In the genomic region with DNA sequence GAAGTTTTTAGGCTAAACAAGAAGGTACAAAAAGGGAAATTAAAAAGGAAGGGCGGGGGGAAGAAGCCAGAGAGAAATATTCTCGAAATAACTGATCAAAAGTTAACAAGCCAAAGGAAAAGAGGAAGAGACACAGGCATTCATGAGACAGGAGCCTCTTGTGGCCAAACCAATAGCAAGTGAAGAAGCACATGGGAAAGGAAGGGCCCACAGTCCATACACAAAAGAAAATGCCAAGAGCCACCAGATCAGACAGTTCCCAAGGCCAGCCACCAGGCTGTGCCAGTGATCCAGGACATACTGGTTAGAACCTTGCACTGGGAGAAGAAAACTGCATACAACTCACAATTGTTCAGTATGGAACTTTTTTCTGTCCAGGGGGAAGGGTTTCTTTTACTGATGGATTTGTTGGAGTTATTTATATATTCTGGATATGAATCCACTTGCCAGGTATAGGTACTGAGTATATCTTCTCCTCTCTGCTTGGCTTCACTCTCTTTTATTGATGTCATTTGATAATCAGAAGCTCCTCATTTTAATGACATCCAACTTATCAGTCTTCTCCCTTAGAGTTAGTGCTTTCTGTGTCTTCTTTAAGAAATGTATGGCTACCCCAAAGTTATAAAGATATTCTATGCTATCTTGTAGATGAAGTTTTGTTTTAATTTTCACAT, we compare ENCODE assay signal across 8 cellular contexts.
DNase-seq lines count a peak whose midpoint lies in the region; ATAC-seq and TF ChIP-seq lines count a peak whose summit lies in the region.

No MANE protein-coding gene starts in this region.

- H3K79me2 ChIP-seq in OCI-LY1 (ENCODE audit: insufficient read depth, low read length), result 0 out of 2 replicates have a peak, but pooled peaks cover 4% of the 10 kb centered on the region

- H3K4me3 Mint-ChIP-seq in activated T-helper 1 cell treated with anti-CD3 and anti-CD28 coated beads, Interleukin-12 subunit alpha, Interleukin-12 subunit beta, Interleukin-2, Interleukin-4 antibody, amounts not matched to agents 30 ng/mL and 10 ng/mL and 1 ng/mL, durations not matched to agents 14 hours and 24 hours and 36 hours, result no peak overlapping the region
- H3K4me3 Mint-ChIP-seq in naive thymus-derived CD4-positive, alpha-beta T cell, result peak overlapping the region in 3 of 10 donors; percentile 1 to 21 (median 9)

- CTCF ChIA-PET in naive thymus-derived CD4-positive, alpha-beta T cell (lab: Charles Lee), result interaction anchor here (0.5 to 6.6 kb wide), 13 partner anchors 9 to 169 kb away, joined by 3 to 145 read pairs (median 7); no protein-coding TSS in a partner anchor

- H4K20me1 ChIP-seq in OCI-LY1 (ENCODE audit: insufficient read depth, low read length), result no peaks in the 10 kb centered on the region

- H3K27ac ChIP-seq in OCI-LY1 (ENCODE audit: low read depth, low read length, poor library complexity, severe bottlenecking) (peak overlapping the region; percentile 95), temporal lobe (ENCODE audit: low read depth, low read length) (peak overlapping the region; percentile 53)
- peak overlapping the region; percentile 26 for H3K27ac ChIP-seq in naive thymus-derived CD4-positive, alpha-beta T cell (ENCODE audit: low read depth, low read length)

- ATAC-seq in GM18858 (IDR thresholded peaks at IDR 0.05; ENCODE audit: unreplicated experiment) (peak; percentile 25), HG03469 (IDR thresholded peaks at IDR 0.05; ENCODE audit: unreplicated experiment) (peak; percentile 17)
- peak; percentile 40 for ATAC-seq in naive thymus-derived CD4-positive, alpha-beta T cell

- H3K4me1 ChIP-seq in OCI-LY1 (ENCODE audit: insufficient read depth, low read length, severe bottlenecking), result peaks cover 71% of the 10 kb centered on the region
- H3K4me1 ChIP-seq in naive thymus-derived CD4-positive, alpha-beta T cell (ENCODE audit: control insufficient read depth in 2 of 2, insufficient read depth in 2 of 2, low read length in 2 of 2), result peaks cover 36 to 75% of the 10 kb centered on the region in 2 donors

- intact Hi-C loops in activated T-helper 1 cell treated with anti-CD3 and anti-CD28 coated beads, Interleukin-12 subunit alpha, Interleukin-12 subunit beta, Interleukin-2, Interleukin-4 antibody, amounts not matched to agents 30 ng/mL and 10 ng/mL and 1 ng/mL, durations not matched to agents 14 hours and 24 hours and 36 hours (cut with micrococcal nuclease), result loop anchor here (1.0 to 5.0 kb wide), 6 partner anchors 36 to 506 kb away; a partner anchor contains a TSS
- intact Hi-C loops in naive thymus-derived CD4-positive, alpha-beta T cell (cut with micrococcal nuclease), result loop anchor here (1.0 to 10.0 kb wide), 6 partner anchors 36 to 904 kb away; a partner anchor contains a TSS

- TF ChIP-seq CTCF in OCI-LY1 (IDR thresholded peaks at IDR 0.05; ENCODE audit: low read length), result peak; percentile 83

- peaks cover 24% of the 10 kb centered on the region for H3K36me3 Mint-ChIP-seq in activated T-helper 1 cell treated with anti-CD3 and anti-CD28 coated beads, Interleukin-12 subunit alpha, Interleukin-12 subunit beta, Interleukin-2, Interleukin-4 antibody, amounts not matched to agents 30 ng/mL and 10 ng/mL and 1 ng/mL, durations not matched to agents 14 hours and 24 hours and 36 hours (ENCODE audit: low read depth)
- peaks cover 0 to 18% (median 4%) of the 10 kb centered on the region in 5 donors for H3K36me3 Mint-ChIP-seq in naive thymus-derived CD4-positive, alpha-beta T cell

- peaks cover 98% of the 10 kb centered on the region for H3K4me1 Mint-ChIP-seq in activated T-helper 1 cell treated with anti-CD3 and anti-CD28 coated beads, Interleukin-12 subunit alpha, Interleukin-12 subunit beta, Interleukin-2, Interleukin-4 antibody, amounts not matched to agents 30 ng/mL and 10 ng/mL and 1 ng/mL, durations not matched to agents 14 hours and 24 hours and 36 hours (ENCODE audit: low read depth)
- peaks cover 82 to 99% (median 97%) of the 10 kb centered on the region in 7 donors for H3K4me1 Mint-ChIP-seq in naive thymus-derived CD4-positive, alpha-beta T cell

- H3K4me2 ChIP-seq in OCI-LY1 (ENCODE audit: low read length), result no peak overlapping the region; the same call in 1 of the 2 replicates

- H3K9ac ChIP-seq in OCI-LY1 (ENCODE audit: low read length), result peak overlapping the region; percentile 0; the same call in 1 of the 2 replicates

- H3K9me2 ChIP-seq in OCI-LY1 (ENCODE audit: low read depth, low read length), result no peaks in the 10 kb centered on the region

- no peaks in the 10 kb centered on the region for H3K27me3 ChIP-seq in OCI-LY1 (ENCODE audit: insufficient read depth, low read length)
- H3K27me3 ChIP-seq in naive thymus-derived CD4-positive, alpha-beta T cell (ENCODE audit: control insufficient read depth in 2 of 2, insufficient read depth in 2 of 2, low read length in 2 of 2), result no peaks in the 10 kb centered on the region

- no peaks in the 10 kb centered on the region for H3K9me3 Mint-ChIP-seq in activated T-helper 1 cell treated with anti-CD3 and anti-CD28 coated beads, Interleukin-12 subunit alpha, Interleukin-12 subunit beta, Interleukin-2, Interleukin-4 antibody, amounts not matched to agents 30 ng/mL and 10 ng/mL and 1 ng/mL, durations not matched to agents 14 hours and 24 hours and 36 hours
- H3K9me3 Mint-ChIP-seq in naive thymus-derived CD4-positive, alpha-beta T cell, result peaks cover 0 to 10% (median 0%) of the 10 kb centered on the region in 11 donors

- H3F3A ChIP-seq in OCI-LY1 (ENCODE audit: insufficient read depth, low read length), result no peaks in the 10 kb centered on the region

- peak overlapping the region; percentile 67 for H3K27ac Mint-ChIP-seq in activated T-helper 1 cell treated with anti-CD3 and anti-CD28 coated beads, Interleukin-12 subunit alpha, Interleukin-12 subunit beta, Interleukin-2, Interleukin-4 antibody, amounts not matched to agents 30 ng/mL and 10 ng/mL and 1 ng/mL, durations not matched to agents 14 hours and 24 hours and 36 hours
- peak overlapping the region; percentile 43 to 100 (median 96) for H3K27ac Mint-ChIP-seq in naive thymus-derived CD4-positive, alpha-beta T cell

- POLR2A ChIA-PET in naive thymus-derived CD4-positive, alpha-beta T cell (lab: Charles Lee), result interaction anchor here (1.0 to 17.1 kb wide), 4 partner anchors 9 to 135 kb away, joined by 4 to 547 read pairs (median 7); no protein-coding TSS in a partner anchor

- DNase-seq in AG08396 (ENCODE audit: low spot score) (peak; percentile 81), fibroblast of gingiva (ENCODE audit: low read depth) (peak; percentile 89)
- DNase-seq in activated T-helper 1 cell treated with anti-CD3 and anti-CD28 coated beads, Interleukin-12 subunit alpha, Interleukin-12 subunit beta, Interleukin-2, Interleukin-4 antibody, amounts not matched to agents 30 ng/mL and 10 ng/mL and 1 ng/mL, durations not matched to agents 14 hours and 24 hours and 36 hours (ENCODE audit: low spot score), result peak; percentile 36
- DNase-seq in naive thymus-derived CD4-positive, alpha-beta T cell, result peak; percentile 39 to 69 (median 57)

- H2AFZ ChIP-seq in OCI-LY1 (ENCODE audit: low read length), result no peak overlapping the region

- no peaks in the 10 kb centered on the region for H3K36me3 ChIP-seq in OCI-LY1 (ENCODE audit: insufficient read depth, low read length)
- no peaks in the 10 kb centered on the region for H3K36me3 ChIP-seq in naive thymus-derived CD4-positive, alpha-beta T cell (ENCODE audit: control insufficient read depth in 2 of 3, insufficient read depth in 3 of 3, low read length in 3 of 3)

- H3K27me3 Mint-ChIP-seq in activated T-helper 1 cell treated with anti-CD3 and anti-CD28 coated beads, Interleukin-12 subunit alpha, Interleukin-12 subunit beta, Interleukin-2, Interleukin-4 antibody, amounts not matched to agents 30 ng/mL and 10 ng/mL and 1 ng/mL, durations not matched to agents 14 hours and 24 hours and 36 hours (ENCODE audit: insufficient read depth), result peaks cover 2% of the 10 kb centered on the region
- H3K27me3 Mint-ChIP-seq in naive thymus-derived CD4-positive, alpha-beta T cell, result peaks cover 0 to 5% (median 0%) of the 10 kb centered on the region in 5 donors

- no peaks in the 10 kb centered on the region for H3K9me3 ChIP-seq in OCI-LY1 (ENCODE audit: low read length)
- no peaks in the 10 kb centered on the region for H3K9me3 ChIP-seq in naive thymus-derived CD4-positive, alpha-beta T cell (ENCODE audit: control insufficient read depth in 2 of 3, low read length in 3 of 3)

- no peak overlapping the region for H3K4me3 ChIP-seq in OCI-LY1 (ENCODE audit: low read depth, low read length, poor library complexity, severe bottlenecking)
- H3K4me3 ChIP-seq in naive thymus-derived CD4-positive, alpha-beta T cell (ENCODE audit: low read length), result no peak overlapping the region

Comparison
In these comparisons a context has a peak if more than half of its experiments do, and no peak if none do; other contexts are left out.
1. DNase-seq: peak in every context shown above with its lines; median percentile 89 in fibroblast of gingiva; 81 in AG08396; 57 in naive thymus-derived CD4-positive, alpha-beta T cell; 36 in activated T-helper 1 cell treated with anti-CD3 and anti-CD28 coated beads, Interleukin-12 subunit alpha, Interleukin-12 subunit beta, Interleukin-2, Interleukin-4 antibody, amounts not matched to agents 30 ng/mL and 10 ng/mL and 1 ng/mL, durations not matched to agents 14 hours and 24 hours and 36 hours.
2. H3K27ac ChIP-seq: peak in every context shown above with its lines; median percentile 95 in OCI-LY1; 53 in temporal lobe; 26 in naive thymus-derived CD4-positive, alpha-beta T cell.